Comparison of ENCODE assay signal across 14 cellular contexts in genomic region chr21:17476006-17476405, GRCh38. TPM values are rescaled to one million over a fixed set of nuclear protein-coding genes. Genes with fewer than 3 reads are reported as not detected.
DNase-seq lines count a peak whose midpoint lies in the region; ATAC-seq and TF ChIP-seq lines count a peak whose summit lies in the region.
"Had no signal": no experiment of that assay in that cellular context is flagged by ENCODE, and none has a peak within 500 bp of the region (broad histone marks: within the 10 kb centered on the region; RNA-seq: fewer than 3 reads in every experiment).

No MANE protein-coding gene starts in this region.

- H3K4me3 ChIP-seq in OCI-LY7 (ENCODE audit: low read depth, low read length, poor library complexity, severe bottlenecking) (no peak overlapping the region), lower lobe of right lung (no peak overlapping the region)

- H3K9me2 ChIP-seq in OCI-LY7 (ENCODE audit: insufficient read depth, low read length), result no peaks in the 10 kb centered on the region

- no TSS peak for BruUV-seq in OCI-LY7 (replicated peaks; lab: Mats Ljungman, UMichigan)

- POLR2A ChIA-PET in OCI-LY7 (lab: Charles Lee), result interaction anchor here (0.7 to 1.4 kb wide), 5 partner anchors 12 to 472 kb away, joined by 3 to 4 read pairs (median 3); no protein-coding TSS in a partner anchor

- H3K36me3 ChIP-seq in OCI-LY7 (ENCODE audit: insufficient read depth, low read length) (no peaks in the 10 kb centered on the region), lower lobe of right lung (no peaks in the 10 kb centered on the region)

- DNase-seq in OCI-LY7 (ENCODE audit: low spot score) (peak; percentile 52), lower lobe of right lung (no peak), COLO829 (ENCODE audit: low spot score) (no peak), HCEC 1CT (no peak), middle frontal gyrus (ENCODE audit: extremely low spot score, low spot score) (no peak)
- DNase-seq in activated CD4-positive, alpha-beta T cell treated with anti-CD3 and anti-CD28 coated beads, Interleukin-2, amount 50 U/mL, for 4 hours, result no peak
- DNase-seq: activated naive CD4-positive, alpha-beta T cell treated with Interleukin-2 at 50 U/mL for 16 hours; DMS 273 treated with DMSO at 0.1 percent for 48 hours; effector memory CD4-positive, alpha-beta T cell; foreskin fibroblast; NCI-H2081; posterior cingulate gyrus had no signal

- H3K4me1 ChIP-seq in OCI-LY7 (ENCODE audit: insufficient read depth, low read length, poor library complexity, severe bottlenecking) (peaks cover 15% of the 10 kb centered on the region), lower lobe of right lung (no peaks in the 10 kb centered on the region)

- peak overlapping the region; percentile 86 for H2AFZ ChIP-seq in OCI-LY7 (ENCODE audit: low read length)

- H3K79me2 ChIP-seq in OCI-LY7 (ENCODE audit: insufficient read depth, low read depth, low read length), result no peaks in the 10 kb centered on the region

- CTCF ChIA-PET in OCI-LY7 (lab: Charles Lee; ENCODE audit: unreplicated experiment), result no interaction called here

- intact Hi-C loops in OCI-LY7 (cut with micrococcal nuclease; ENCODE audit: unreplicated experiment) (no loop called here), lower lobe of right lung (cut with DNase I) (no loop called here)

- TF ChIP-seq CTCF in OCI-LY7 (conservative IDR thresholded peaks at IDR 0.05; ENCODE audit: low read length) (no peak), lower lobe of right lung (IDR thresholded peaks at IDR 0.05) (no peak)

- H4K20me1 ChIP-seq in OCI-LY7 (ENCODE audit: insufficient read depth, low read length), result no peaks in the 10 kb centered on the region

- H3K27ac ChIP-seq in OCI-LY7 (ENCODE audit: low read depth, low read length, poor library complexity, severe bottlenecking) (no peak overlapping the region), lower lobe of right lung (no peak overlapping the region)

- ATAC-seq in GM18502 (IDR thresholded peaks at IDR 0.05; ENCODE audit: poor library complexity, unreplicated experiment), result peak; percentile 91
- peak; percentile 76 for ATAC-seq in HG02852 (IDR thresholded peaks at IDR 0.05; ENCODE audit: unreplicated experiment)
- peak; percentile 68 to 72 for ATAC-seq in lower lobe of right lung

- no peaks in the 10 kb centered on the region for H3K27me3 ChIP-seq in lower lobe of right lung (ENCODE audit: low read depth)

- peak overlapping the region; percentile 19; the same call in 1 of the 2 replicates for H3K4me2 ChIP-seq in OCI-LY7 (ENCODE audit: low read length)

- H3K9me3 ChIP-seq in OCI-LY7 (ENCODE audit: low read length) (no peaks in the 10 kb centered on the region), lower lobe of right lung (no peaks in the 10 kb centered on the region)

RNA-seq across cellular contexts. Expression of gene CXADR, which starts 36.8 kb away (rescaled TPM):
- total RNA-seq in OCI-LY7 (2014; rRNA removed; shearing (Covaris generic)), result 6.3 and 6.7 TPM in 2 replicates
- total RNA-seq in OCI-LY7 (2022) (5.4 and 6.6 TPM in 2 replicates), lower lobe of right lung (26.6 TPM)
